In the genomic region with DNA sequence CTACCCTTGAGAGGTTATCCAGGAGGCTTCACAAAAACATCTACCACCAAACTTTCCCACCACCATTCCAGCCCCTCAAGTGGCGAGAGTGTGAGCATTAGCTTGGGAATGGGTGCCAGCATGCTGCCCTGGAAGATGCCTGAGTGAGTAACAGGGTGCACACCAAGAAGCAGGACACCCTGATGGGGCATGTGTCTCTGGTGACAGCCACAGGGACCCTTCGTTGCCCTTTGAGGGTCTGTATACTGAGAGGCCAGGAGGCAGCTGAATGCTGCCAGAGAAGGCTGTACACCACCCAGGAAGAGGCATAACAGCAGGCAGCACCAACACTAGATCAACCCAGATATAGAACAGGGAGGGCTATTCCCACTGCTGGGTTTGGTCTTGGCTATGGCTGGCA, we compare ENCODE assay signal across 34 cellular contexts.
"Had no signal": no experiment of that assay in that cellular context is flagged by ENCODE, and none has a peak within 500 bp of the region (broad histone marks: within the 10 kb centered on the region; RNA-seq: fewer than 3 reads in every experiment).

No MANE protein-coding gene starts in this region.

- H3K27ac ChIP-seq: KMS-11 had no signal

- H3K9me3 ChIP-seq: MG63 had no signal

- DNase-seq: Karpas-422, Kasumi-1, MG63, MM.1S, MV-4-11, NCI-H1048, NCI-H1092, NCI-H1092 treated with DMSO at 0.1 percent for 48 hours, NCI-H1105, NCI-H1105 treated with DMSO at 0.1 percent for 48 hours, NCI-H1417, NCI-H1417 treated with DMSO at 0.1 percent for 48 hours, NCI-H1436, NCI-H1436 treated with DMSO at 0.1 percent for 48 hours, NCI-H146, NCI-H1694, NCI-H1694 treated with DMSO at 0.1 percent for 48 hours, NCI-H187, NCI-H187 treated with DMSO at 0.1 percent for 48 hours, NCI-H1930, NCI-H2029, NCI-H2029 treated with DMSO at 0.1 percent for 48 hours, NCI-H2081, NCI-H2081 treated with DMSO at 0.1 percent for 48 hours, NCI-H2107, NCI-H2171, NCI-H2171 treated with DMSO at 0.1 percent for 48 hours, NCI-H2227 treated with DMSO at 0.1 percent for 48 hours, NCI-H226, NCI-H345, NCI-H446, NCI-H446 treated with DMSO at 0.1 percent for 48 hours, NCI-H510A had no signal

- H3K27me3 ChIP-seq: MG63 had no signal

- H3K4me3 ChIP-seq: MG63 had no signal

- H3K36me3 ChIP-seq: MG63 had no signal
